30 cellular contexts compared by ENCODE assay signal in genomic region chr11:78402842-78403241, GRCh38.
"Had no signal": no experiment of that assay in that cellular context is flagged by ENCODE, and none has a peak within 500 bp of the region (broad histone marks: within the 10 kb centered on the region; RNA-seq: fewer than 3 reads in every experiment).

No MANE protein-coding gene starts in this region.

- H3K27ac ChIP-seq: esophagus muscularis mucosa, foreskin keratinocyte, heart right ventricle, left lung, ovary, psoas muscle, skin epidermis, testis, tibial artery, upper lobe of left lung, uterus had no signal

- H3K9me3 ChIP-seq: esophagus muscularis mucosa, left lung, ovary, psoas muscle, spleen, testis, tibial artery, upper lobe of left lung, uterus had no signal

- H3K27me3 Mint-ChIP-seq: dendritic cell treated with granulocyte-macrophage colony-stimulating factor and Interleukin-4, amounts not matched to agents 40 ng/mL and 50 ng/mL, for 4 days; stimulated activated memory B cell treated with anti-CD40 and anti-IgM and Interleukin-4, amounts not matched to agents 10 μg/mL and 1 μg/mL and 100 μg/mL, for 72 hours had no signal

- ATAC-seq: foreskin keratinocyte; heart right ventricle; left cardiac atrium; left lung; naive thymus-derived CD8-positive, alpha-beta T cell; psoas muscle; right cardiac atrium; stimulated activated memory B cell treated with anti-CD40 and anti-IgM and Interleukin-4, amounts not matched to agents 10 μg/mL and 1 μg/mL and 100 μg/mL, for 72 hours; stimulated activated naive CD8-positive, alpha-beta T cell treated with anti-CD3 and anti-CD28 coated beads, Interleukin-15, Interleukin-2, amounts not matched to agents 100 U/mL and 50 U/mL, for 24 hours had no signal

- FAIRE-seq: colon, endothelial cell of umbilical vein, islet of Langerhans had no signal

- H3K4me3 Mint-ChIP-seq: dendritic cell treated with granulocyte-macrophage colony-stimulating factor and Interleukin-4, amounts not matched to agents 40 ng/mL and 50 ng/mL, for 4 days; naive thymus-derived CD8-positive, alpha-beta T cell; nephron progenitor cell; stimulated activated memory B cell treated with anti-CD40 and anti-IgM and Interleukin-4, amounts not matched to agents 10 μg/mL and 1 μg/mL and 100 μg/mL, for 72 hours had no signal

- DNase-seq: effector CD8-positive, alpha-beta T cell; foreskin keratinocyte; glutamatergic neuron; heart right ventricle; hippocampal formation; left cardiac atrium; left lung; mesenchymal stem cell; naive thymus-derived CD8-positive, alpha-beta T cell; nephron progenitor cell; occipital lobe; ovary; posterior cingulate gyrus; psoas muscle; right cardiac atrium; spleen; stimulated activated CD4-positive, alpha-beta T cell treated with anti-CD3 and anti-CD28 coated beads, Interleukin-4, amount 100 ng/mL, for 4 hours; stimulated activated naive CD8-positive, alpha-beta T cell treated with anti-CD3 and anti-CD28 coated beads, Interleukin-15, Interleukin-2, amounts not matched to agents 100 U/mL and 50 U/mL, for 24 hours; substantia nigra; testis; tibial artery; upper lobe of left lung; uterus had no signal

- H3K27ac Mint-ChIP-seq: naive thymus-derived CD8-positive, alpha-beta T cell; nephron progenitor cell; stimulated activated memory B cell treated with anti-CD40 and anti-IgM and Interleukin-4, amounts not matched to agents 10 μg/mL and 1 μg/mL and 100 μg/mL, for 72 hours had no signal

- H3K36me3 ChIP-seq: esophagus muscularis mucosa, heart right ventricle, left lung, ovary, spleen, tibial artery, upper lobe of left lung, uterus had no signal

- H3K27me3 ChIP-seq: esophagus muscularis mucosa, foreskin keratinocyte, heart right ventricle, left lung, ovary, spleen, testis, tibial artery, upper lobe of left lung, uterus had no signal

- H3K4me1 ChIP-seq: foreskin keratinocyte, psoas muscle, uterus had no signal

- H3K4me3 ChIP-seq: esophagus muscularis mucosa, heart right ventricle, left lung, ovary, psoas muscle, skin epidermis, spleen, testis, tibial artery, upper lobe of left lung, uterus had no signal
